20 cellular contexts compared by ENCODE assay signal in the genomic region with DNA sequence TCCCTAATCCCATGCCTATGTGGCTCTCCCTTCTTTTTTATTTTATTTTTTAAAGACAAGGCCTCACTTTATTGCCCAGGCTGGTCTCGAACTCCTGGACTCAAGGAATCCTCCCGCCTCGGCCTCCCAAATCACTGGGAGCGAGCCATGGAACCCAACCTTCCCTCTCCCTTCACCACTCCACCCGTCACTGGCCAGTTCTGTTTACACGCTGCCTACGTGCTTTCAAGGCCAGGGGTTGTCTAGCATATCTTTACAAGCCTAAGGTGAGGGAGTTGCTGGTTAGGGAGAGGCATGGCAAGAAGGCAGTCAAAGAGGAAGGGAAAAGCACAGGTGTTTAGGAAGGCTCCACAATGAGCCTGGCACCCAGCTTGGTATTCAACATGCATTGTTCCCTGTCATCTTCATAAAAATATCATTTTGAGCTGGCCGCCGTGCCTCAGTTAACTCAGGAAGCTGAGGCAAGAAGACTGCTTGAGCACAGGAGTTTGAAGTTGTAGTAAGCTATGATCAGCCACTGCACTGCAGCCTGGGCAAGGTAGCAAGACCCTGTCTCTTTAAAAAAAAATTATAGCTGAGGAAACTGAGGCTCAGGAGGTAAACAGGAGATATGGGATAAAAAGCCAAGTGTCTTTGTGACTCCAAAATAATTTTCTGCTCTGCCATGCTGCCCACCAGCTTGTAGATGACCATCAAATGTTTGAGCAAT. TPM values are rescaled to one million over a fixed set of nuclear protein-coding genes. Genes with fewer than 3 reads are reported as not detected.
DNase-seq lines count a peak whose midpoint lies in the region; ATAC-seq, FAIRE-seq and TF ChIP-seq lines count a peak whose summit lies in the region.
"Had no signal": no experiment of that assay in that cellular context is flagged by ENCODE, and none has a peak within 500 bp of the region (broad histone marks: within the 10 kb centered on the region; RNA-seq: fewer than 3 reads in every experiment).

No MANE protein-coding gene starts in this region.

- TF ChIP-seq CTCF in A549 (IDR thresholded peaks at IDR 0.05) (no peak), colonic mucosa (IDR thresholded peaks at IDR 0.05) (no peak), omental fat pad (IDR thresholded peaks at IDR 0.05) (no peak)

- H3K4me3 ChIP-seq in A549 (0 out of 3 replicates have a peak overlapping the region, but pooled peaks have one; percentile 61), colonic mucosa (peak overlapping the region; percentile 47), mucosa of rectum (ENCODE audit: low read length in 2 of 2) (peak overlapping the region; percentile 87)

- peak overlapping the region; percentile 97 for H3K4me2 ChIP-seq in A549
- H3K4me2 ChIP-seq: SK-N-SH had no signal

- intact Hi-C loops in colonic mucosa (cut with DNase I) = no loop called here
- intact Hi-C loops in activated T-helper 2 cell treated with anti-CD3 and anti-CD28 coated beads, Interferon-gamma antibody, Interleukin-2, Interleukin-4, amounts not matched to agents 10 μg/mL and 5 μg/mL and 100 μg/mL, durations not matched to agents 14 hours and 24 hours and 36 hours (cut with micrococcal nuclease) = no loop called here

- no peak overlapping the region for H3K4me3 Mint-ChIP-seq in activated T-helper 2 cell treated with anti-CD3 and anti-CD28 coated beads, Interferon-gamma antibody, Interleukin-2, Interleukin-4, amounts not matched to agents 10 μg/mL and 5 μg/mL and 100 μg/mL, durations not matched to agents 14 hours and 24 hours and 36 hours (ENCODE audit: low read depth)

- POLR2A ChIA-PET in A549 (lab: Yijun Ruan, JAX) = no interaction called here

- H3K27me3 Mint-ChIP-seq in activated T-helper 2 cell treated with anti-CD3 and anti-CD28 coated beads, Interferon-gamma antibody, Interleukin-2, Interleukin-4, amounts not matched to agents 10 μg/mL and 5 μg/mL and 100 μg/mL, durations not matched to agents 14 hours and 24 hours and 36 hours (ENCODE audit: low read depth) = no peaks in the 10 kb centered on the region

- no peak for TF ChIP-seq POLR2A in A549 (IDR thresholded peaks at IDR 0.05; ENCODE audit: low read length)

- ATAC-seq in A549 (no peak), HG02642 (IDR thresholded peaks at IDR 0.05; ENCODE audit: poor library complexity, unreplicated experiment) (no peak), omental fat pad (ENCODE audit: low FRiP score) (no peak)

- no peaks in the 10 kb centered on the region for H3K36me3 ChIP-seq in colonic mucosa
- no peaks in the 10 kb centered on the region for H3K36me3 ChIP-seq in mucosa of rectum (ENCODE audit: control insufficient read depth in 2 of 2, insufficient read depth in 2 of 2, low read length in 2 of 2)

- TF ChIP-seq RAD21 in A549 (conservative IDR thresholded peaks at IDR 0.05 in 1 of 2, IDR thresholded peaks at IDR 0.05 in 1 of 2) = no peak

- H3K9ac ChIP-seq in colonic mucosa (ENCODE audit: low read depth in 2 of 2, low read length in 2 of 2) (peak overlapping the region in 1 of 2 donors; percentile 89), mucosa of rectum (ENCODE audit: low read depth in 1 of 2, low read length in 2 of 2) (peak overlapping the region; percentile 19 to 84)
- H3K9ac ChIP-seq: SK-N-SH had no signal

- peak overlapping the region in 1 of 2 experiments; percentile 89; a peak in 4 of 6 replicates for H3K27ac ChIP-seq in A549
- peak overlapping the region; percentile 80 for H3K27ac ChIP-seq in colonic mucosa
- H3K27ac ChIP-seq in mucosa of rectum (ENCODE audit: low read depth in 2 of 2, low read length in 2 of 2) = peak overlapping the region; percentile 86 to 89

- H3K4me1 ChIP-seq in A549 (peaks cover 3% of the 10 kb centered on the region; the same call in 1 of the 3 replicates), colonic mucosa (no peaks in the 10 kb centered on the region), mucosa of rectum (ENCODE audit: control insufficient read depth in 2 of 2, insufficient read depth in 2 of 2, low read length in 2 of 2) (peaks cover 8 to 18% of the 10 kb centered on the region in 2 donors)
- H3K4me1 ChIP-seq: Caco-2 had no signal

- no peak overlapping the region for H3K27ac Mint-ChIP-seq in activated T-helper 2 cell treated with anti-CD3 and anti-CD28 coated beads, Interferon-gamma antibody, Interleukin-2, Interleukin-4, amounts not matched to agents 10 μg/mL and 5 μg/mL and 100 μg/mL, durations not matched to agents 14 hours and 24 hours and 36 hours

- no peaks in the 10 kb centered on the region for H3K9me3 Mint-ChIP-seq in activated T-helper 2 cell treated with anti-CD3 and anti-CD28 coated beads, Interferon-gamma antibody, Interleukin-2, Interleukin-4, amounts not matched to agents 10 μg/mL and 5 μg/mL and 100 μg/mL, durations not matched to agents 14 hours and 24 hours and 36 hours

- no peak for TF ChIP-seq EP300 in A549 (IDR thresholded peaks at IDR 0.05)

- WGBS in A549 (ENCODE audit: missing lambda C conversion rate) = 94% methylated on average over 9 of the region's 9 CpGs

- H3K27me3 ChIP-seq in colonic mucosa (no peaks in the 10 kb centered on the region), mucosa of rectum (ENCODE audit: control insufficient read depth in 2 of 2, insufficient read depth in 2 of 2, low read length in 2 of 2) (no peaks in the 10 kb centered on the region)

- no peaks in the 10 kb centered on the region for H3K36me3 Mint-ChIP-seq in activated T-helper 2 cell treated with anti-CD3 and anti-CD28 coated beads, Interferon-gamma antibody, Interleukin-2, Interleukin-4, amounts not matched to agents 10 μg/mL and 5 μg/mL and 100 μg/mL, durations not matched to agents 14 hours and 24 hours and 36 hours (ENCODE audit: low read depth)

- CTCF ChIA-PET in A549 (lab: Yijun Ruan, JAX) = no interaction called here

- no peak for FAIRE-seq in A549 (lab: Jason Lieb, UNC)
- FAIRE-seq: GM12891 had no signal

- no peak for DNase-seq in A549 (ENCODE audit: low read depth in 1 of 2, low spot score in 1 of 2)
- peak; percentile 59 for DNase-seq in HT-29 (ENCODE audit: low spot score)
- peak; percentile 86 for DNase-seq in colonic mucosa
- DNase-seq in activated T-helper 2 cell treated with anti-CD3 and anti-CD28 coated beads, Interferon-gamma antibody, Interleukin-2, Interleukin-4, amounts not matched to agents 10 μg/mL and 5 μg/mL and 100 μg/mL, durations not matched to agents 14 hours and 24 hours and 36 hours (ENCODE audit: low spot score) = no peak
- DNase-seq in omental fat pad (ENCODE audit: low spot score) = no peak
- no peak for DNase-seq in superior temporal gyrus (ENCODE audit: extremely low spot score)
- DNase-seq: AML-193; Caco-2; DMS79; NCI-H1436 treated with DMSO at 0.1 percent for 48 hours; NCI-H526 treated with DMSO at 0.1 percent for 48 hours; NK-92 treated with Interleukin-12 subunit alpha and Interleukin-12 subunit beta, amount 100 ng/mL, for 24 hours; Right ventricle myocardium superior; SK-N-SH had no signal

- H3K4me1 Mint-ChIP-seq in activated T-helper 2 cell treated with anti-CD3 and anti-CD28 coated beads, Interferon-gamma antibody, Interleukin-2, Interleukin-4, amounts not matched to agents 10 μg/mL and 5 μg/mL and 100 μg/mL, durations not matched to agents 14 hours and 24 hours and 36 hours (ENCODE audit: low read depth) = no peaks in the 10 kb centered on the region

- H3K9me3 ChIP-seq in A549 = no peaks in the 10 kb centered on the region
- no peaks in the 10 kb centered on the region for H3K9me3 ChIP-seq in colonic mucosa
- H3K9me3 ChIP-seq in mucosa of rectum (ENCODE audit: control insufficient read depth in 2 of 2, low read length in 2 of 2) = no peaks in the 10 kb centered on the region
- H3K9me3 ChIP-seq: Caco-2, SK-N-SH had no signal

TF ChIP-seq in A549, 52 proteins besides CTCF, POLR2A, EP300 and RAD21:
- no peak for TF ChIP-seq CEBPB (IDR thresholded peaks at IDR 0.05)
- no peak for TF ChIP-seq SREBF2 (IDR thresholded peaks at IDR 0.05)
TF ChIP-seq in A549: peak in this region for 0.

RNA-seq across cellular contexts. Expression of gene RHBDL2, which starts 1.1 kb away (rescaled TPM):
- polyA plus RNA-seq in A549 (2011; rRNA removed) (2.5 and 2.6 TPM in 2 replicates), A549 (2017; fragmentation: RNase III; extraction: RNeasy Plus Mini Kit Qiagen cat#74134 plus additional on column Dnase treatment) (3.4 to 3.7 TPM (median 3.6 TPM) in 3 replicates)
- 1.0 and 1.2 TPM in 2 replicates for polyA plus RNA-seq in A549 (2012; cell fraction: cytosol; rRNA removed)
- 0.49 and 0.50 TPM in 2 replicates for polyA plus RNA-seq in A549 (2012; cell fraction: nucleus; rRNA removed)
- 0.24 and 1.1 TPM in 2 replicates for polyA minus RNA-seq in A549 (2011; rRNA and poly(A)+ RNA removed)
- 8.5 and 12.3 TPM in 2 replicates for total RNA-seq in HT-29 (2014; rRNA removed; shearing (Covaris generic))
- total RNA-seq in colonic mucosa (10 to 100 TPM; 42.5 to 46.7 TPM), omental fat pad (1 to 10 TPM in 1 of 4 donors, under 1 TPM in 3; 0.38 to 1.6 (median 0.61) TPM)
- not detected in 2 replicates for total RNA-seq in activated T-helper 2 cell treated with anti-CD3 and anti-CD28 coated beads, Interferon-gamma antibody, Interleukin-2, Interleukin-4, amounts not matched to agents 10 μg/mL and 5 μg/mL and 100 μg/mL, durations not matched to agents 14 hours and 24 hours and 36 hours
- total RNA-seq: A673, Caco-2, Right ventricle myocardium superior had no signal

RNA-seq across cellular contexts. Expression of gene AKIRIN1, which starts 50.6 kb away (rescaled TPM):
- 62.0 and 72.0 TPM in 2 replicates for polyA plus RNA-seq in A549 (2011; rRNA removed)
- 25.4 and 35.3 TPM in 2 replicates for polyA plus RNA-seq in A549 (2012; cell fraction: cytosol; rRNA removed)
- 11.8 and 13.0 TPM in 2 replicates for polyA plus RNA-seq in A549 (2012; cell fraction: nucleus; rRNA removed)
- polyA plus RNA-seq in A549 (2017; fragmentation: RNase III; extraction: RNeasy Plus Mini Kit Qiagen cat#74134 plus additional on column Dnase treatment) = 37.7 to 39.6 TPM (median 38.6 TPM) in 3 replicates
- polyA minus RNA-seq in A549 (2011; rRNA and poly(A)+ RNA removed) = 19.3 and 25.1 TPM in 2 replicates
- total RNA-seq in HT-29 (2014; rRNA removed; shearing (Covaris generic)) = 70.7 and 79.6 TPM in 2 replicates
- 10 to 100 TPM; 48.0 to 70.2 TPM for total RNA-seq in colonic mucosa
- 68.6 and 69.7 TPM in 2 replicates for total RNA-seq in activated T-helper 2 cell treated with anti-CD3 and anti-CD28 coated beads, Interferon-gamma antibody, Interleukin-2, Interleukin-4, amounts not matched to agents 10 μg/mL and 5 μg/mL and 100 μg/mL, durations not matched to agents 14 hours and 24 hours and 36 hours
- total RNA-seq in omental fat pad = 10 to 100 TPM; 31.1 to 56.6 (median 46.7) TPM

RNA-seq across cellular contexts. Expression of gene GJA9, which starts 59.1 kb away (rescaled TPM):
- polyA plus RNA-seq in A549 (2011; rRNA removed) = 0.20 TPM in 1 of 2 replicates, not detected in the other
- 0.01 TPM in 1 of 2 replicates, not detected in the other for polyA plus RNA-seq in A549 (2012; cell fraction: cytosol; rRNA removed)
- not detected in 2 replicates for polyA plus RNA-seq in A549 (2012; cell fraction: nucleus; rRNA removed)
- polyA plus RNA-seq in A549 (2017; fragmentation: RNase III; extraction: RNeasy Plus Mini Kit Qiagen cat#74134 plus additional on column Dnase treatment) = 0.05 TPM in 1 of 3 replicates, not detected in the others
- polyA minus RNA-seq in A549 (2011; rRNA and poly(A)+ RNA removed) = not detected in 2 replicates
- total RNA-seq in HT-29 (2014; rRNA removed; shearing (Covaris generic)) = 0.13 TPM in 1 of 2 replicates, not detected in the other
- total RNA-seq in colonic mucosa = 1 to 10 TPM in 1 of 2 donors, under 1 TPM in 1; 0.88 to 1.7 TPM
- total RNA-seq in activated T-helper 2 cell treated with anti-CD3 and anti-CD28 coated beads, Interferon-gamma antibody, Interleukin-2, Interleukin-4, amounts not matched to agents 10 μg/mL and 5 μg/mL and 100 μg/mL, durations not matched to agents 14 hours and 24 hours and 36 hours = not detected in 2 replicates
- total RNA-seq in omental fat pad = not detected
- total RNA-seq: A673, Caco-2, G401, LHCN-M2, Right ventricle myocardium superior had no signal
- polyA plus RNA-seq: SK-N-SH had no signal

Comparison
In these comparisons a context has a peak if more than half of its experiments do, and no peak if none do; other contexts are left out.
1. DNase-seq: peak in HT-29 (single experiment) and colonic mucosa (single experiment); none in A549 (0 of 2), activated T-helper 2 cell treated with anti-CD3 and anti-CD28 coated beads, Interferon-gamma antibody, Interleukin-2, Interleukin-4, amounts not matched to agents 10 μg/mL and 5 μg/mL and 100 μg/mL, durations not matched to agents 14 hours and 24 hours and 36 hours (single experiment), omental fat pad (single experiment) and superior temporal gyrus (single experiment).
2. Peak in every context shown above with its lines, with median percentiles within 50 percentile points of each other: H3K4me3 ChIP-seq.